Comparison of ENCODE assay signal across 15 cellular contexts in the genomic region with DNA sequence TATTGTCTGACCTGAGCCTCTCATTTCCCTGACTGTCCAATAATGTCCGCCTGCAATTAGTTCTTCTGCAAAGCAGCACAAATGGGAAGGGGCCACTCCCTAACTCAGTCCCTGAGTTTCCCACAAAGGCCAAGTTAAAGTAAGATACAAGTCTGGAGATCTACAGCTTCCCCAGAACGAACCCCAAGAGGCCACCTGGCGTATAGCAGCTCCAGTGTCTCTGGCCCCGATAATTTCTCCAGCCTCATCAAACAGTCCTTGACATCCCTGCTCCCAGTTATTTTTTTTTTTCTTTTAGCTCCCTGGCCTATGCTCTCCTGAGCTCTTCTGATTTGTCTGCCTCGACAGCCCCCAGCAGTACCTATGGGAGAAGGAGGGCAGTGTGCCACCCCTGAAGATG. TPM values are rescaled to one million over a fixed set of nuclear protein-coding genes. Genes with fewer than 3 reads are reported as not detected.
A peak's percentile ranks its signal among the peaks of the same experiment; 100 is the strongest.
DNase-seq lines count a peak whose midpoint lies in the region; ATAC-seq and TF ChIP-seq lines count a peak whose summit lies in the region.
"Had no signal": no experiment of that assay in that cellular context is flagged by ENCODE, and none has a peak within 500 bp of the region (broad histone marks: within the 10 kb centered on the region; RNA-seq: fewer than 3 reads in every experiment).

No MANE protein-coding gene starts in this region.

- H3K27ac ChIP-seq in cardiac muscle cell (no peak overlapping the region), heart right ventricle (no peak overlapping the region), PC-3 (ENCODE audit: low read length) (no peak overlapping the region), upper lobe of right lung (no peak overlapping the region)

- no peaks in the 10 kb centered on the region for H3K9me3 Mint-ChIP-seq in activated CD8-positive, alpha-beta T cell treated with anti-CD3 and anti-CD28 coated beads for 36 hours
- H3K9me3 Mint-ChIP-seq: IgD-negative memory B cell had no signal

- H3K4me1 ChIP-seq in cardiac muscle cell (ENCODE audit: low read depth), result peaks cover 9% of the 10 kb centered on the region
- no peaks in the 10 kb centered on the region for H3K4me1 ChIP-seq in heart right ventricle
- no peaks in the 10 kb centered on the region for H3K4me1 ChIP-seq in PC-3 (ENCODE audit: insufficient read depth, low read length)
- no peaks in the 10 kb centered on the region for H3K4me1 ChIP-seq in upper lobe of right lung

- H3K36me3 ChIP-seq in cardiac muscle cell (no peaks in the 10 kb centered on the region), heart right ventricle (no peaks in the 10 kb centered on the region), PC-3 (ENCODE audit: low read depth, low read length) (no peaks in the 10 kb centered on the region), upper lobe of right lung (no peaks in the 10 kb centered on the region)

- no peaks in the 10 kb centered on the region for H3K36me3 Mint-ChIP-seq in activated CD8-positive, alpha-beta T cell treated with anti-CD3 and anti-CD28 coated beads for 36 hours (ENCODE audit: low read depth)
- H3K36me3 Mint-ChIP-seq: IgD-negative memory B cell had no signal

- TF ChIP-seq POLR2A in erythroblast (IDR thresholded peaks at IDR 0.05; ENCODE audit: low read length), result no peak

- no peaks in the 10 kb centered on the region for H3K9me2 ChIP-seq in PC-3 (replicated peaks; ENCODE audit: low read length)

- 56 to 64% methylated on average over 5 of the region's 5 CpGs for WGBS in heart right ventricle, 2 donors

- no peak overlapping the region for H3K4me3 Mint-ChIP-seq in activated CD8-positive, alpha-beta T cell treated with anti-CD3 and anti-CD28 coated beads for 36 hours
- H3K4me3 Mint-ChIP-seq: IgD-negative memory B cell had no signal

- no peaks in the 10 kb centered on the region for H3K79me2 ChIP-seq in PC-3 (ENCODE audit: low read length)

- H4K20me1 ChIP-seq in PC-3 (ENCODE audit: low read length), result no peaks in the 10 kb centered on the region

- no TSS peak for BruUV-seq in PC-3 (replicated peaks; lab: Mats Ljungman, UMichigan)

- H3K27me3 Mint-ChIP-seq in activated CD8-positive, alpha-beta T cell treated with anti-CD3 and anti-CD28 coated beads for 36 hours, result peaks cover 26% of the 10 kb centered on the region

- H3K4me1 Mint-ChIP-seq in activated CD8-positive, alpha-beta T cell treated with anti-CD3 and anti-CD28 coated beads for 36 hours (ENCODE audit: low read depth), result peaks cover 9% of the 10 kb centered on the region

- TF ChIP-seq CTCF in cardiac muscle cell (IDR thresholded peaks at IDR 0.05; ENCODE audit: low read depth, low read length) (peak; percentile 26), heart right ventricle (IDR thresholded peaks at IDR 0.05) (no peak), PC-3 (conservative IDR thresholded peaks at IDR 0.05; ENCODE audit: low read depth, low read length) (peak; percentile 51; the same call in 1 of the 2 replicates), upper lobe of right lung (IDR thresholded peaks at IDR 0.05) (peak; percentile 19)
- TF ChIP-seq CTCF in activated CD8-positive, alpha-beta T cell treated with anti-CD3 and anti-CD28 coated beads for 36 hours (IDR thresholded peaks at IDR 0.05), result no peak

- DNase-seq in cardiac muscle cell (ENCODE audit: low read depth in 1 of 2, low spot score in 1 of 2) (no peak), heart right ventricle (no peak), PC-3 (peak; percentile 19), erythroblast (lab: John Stamatoyannopoulos, UW) (peak; percentile 11 to 12), upper lobe of right lung (no peak), NCI-H2196 (lab: John Stamatoyannopoulos, UW; ENCODE audit: unreplicated experiment) (no peak)
- DNase-seq in activated CD8-positive, alpha-beta T cell treated with anti-CD3 and anti-CD28 coated beads for 36 hours, result no peak
- no peak for DNase-seq in activated naive CD4-positive, alpha-beta T cell treated with Interleukin-2 at 50 U/mL for 16 hours
- DNase-seq: activated T-cell treated with anti-CD3 and anti-CD28 coated beads, Interleukin-2, amount 50 U/mL, for 48 hours; GDM1; H7; NCI-H2171; Right ventricle myocardium superior had no signal

- H3K4me2 ChIP-seq in PC-3 (ENCODE audit: low read length), result no peak overlapping the region

- H3K27me3 ChIP-seq in cardiac muscle cell, result no peaks in the 10 kb centered on the region
- H3K27me3 ChIP-seq in heart right ventricle, result peaks cover 0 to 48% (median 13%) of the 10 kb centered on the region in 7 donors
- H3K27me3 ChIP-seq in PC-3 (ENCODE audit: low read length), result peaks cover 86% of the 10 kb centered on the region
- no peaks in the 10 kb centered on the region for H3K27me3 ChIP-seq in upper lobe of right lung
- H3K27me3 ChIP-seq: tibial nerve had no signal

- H3K9me3 ChIP-seq in cardiac muscle cell (ENCODE audit: low read depth) (no peaks in the 10 kb centered on the region), heart right ventricle (no peaks in the 10 kb centered on the region), PC-3 (ENCODE audit: low read length) (no peaks in the 10 kb centered on the region), upper lobe of right lung (no peaks in the 10 kb centered on the region)
- H3K9me3 ChIP-seq: tibial nerve had no signal

- ATAC-seq in heart right ventricle (no peak), PC-3 (peak; percentile 48; the same call in 1 of the 2 replicates), upper lobe of right lung (no peak)
- ATAC-seq in activated CD8-positive, alpha-beta T cell treated with anti-CD3 and anti-CD28 coated beads for 36 hours, result no peak

- H3K9ac ChIP-seq in PC-3 (ENCODE audit: low read length), result no peak overlapping the region

- H3F3A ChIP-seq in PC-3 (ENCODE audit: low read length, unreplicated experiment), result no peaks in the 10 kb centered on the region

- CTCF ChIA-PET in PC-3 (lab: Charles Lee), result interaction anchor here (0.6 to 1.5 kb wide), 4 partner anchors 15 to 108 kb away, joined by 3 to 5 read pairs (median 4); no protein-coding TSS in a partner anchor
- CTCF ChIA-PET in activated CD8-positive, alpha-beta T cell treated with anti-CD3 and anti-CD28 coated beads for 36 hours (lab: Charles Lee), result interaction anchor here (1.5 to 5.4 kb wide), 6 partner anchors 12 to 63 kb away, joined by 6 to 65 read pairs (median 21); no protein-coding TSS in a partner anchor

- intact Hi-C loops in heart right ventricle (cut with DNase I) (loop anchor here in 8 of 10 donors (5.0 kb wide), 1 partner anchor 34 kb away; no protein-coding TSS in a partner anchor), PC-3 (cut with micrococcal nuclease) (loop anchor here (10.0 kb wide), 1 partner anchor 578 kb away; no protein-coding TSS in a partner anchor), upper lobe of right lung (cut with DNase I) (no loop called here)
- intact Hi-C loops in activated CD8-positive, alpha-beta T cell treated with anti-CD3 and anti-CD28 coated beads for 36 hours (cut with micrococcal nuclease), result loop anchor here (5.0 kb wide), 1 partner anchor 34 kb away; no protein-coding TSS in a partner anchor

- POLR2A ChIA-PET in PC-3 (lab: Charles Lee; ENCODE audit: unreplicated experiment), result no interaction called here
- POLR2A ChIA-PET in activated CD8-positive, alpha-beta T cell treated with anti-CD3 and anti-CD28 coated beads for 36 hours (lab: Charles Lee), result no interaction called here

- no peak overlapping the region for H2AFZ ChIP-seq in PC-3 (ENCODE audit: low read length)

- no peak overlapping the region for H3K27ac Mint-ChIP-seq in activated CD8-positive, alpha-beta T cell treated with anti-CD3 and anti-CD28 coated beads for 36 hours
- H3K27ac Mint-ChIP-seq: IgD-negative memory B cell had no signal

- H3K4me3 ChIP-seq in cardiac muscle cell, result no peak overlapping the region
- H3K4me3 ChIP-seq in heart right ventricle, result no peak overlapping the region
- H3K4me3 ChIP-seq in PC-3 (ENCODE audit: low read length), result no peak overlapping the region
- H3K4me3 ChIP-seq in upper lobe of right lung, result no peak overlapping the region
- H3K4me3 ChIP-seq: tibial nerve had no signal

RNA-seq across cellular contexts. Expression of gene ACKR1, which starts 8.1 kb away (rescaled TPM):
- 0.18 and 0.63 TPM in 2 replicates for total RNA-seq in cardiac muscle cell
- polyA plus RNA-seq in cardiac muscle cell, result 0.33 TPM in 1 of 2 replicates, not detected in the other
- total RNA-seq in heart right ventricle, result 10 to 100 TPM in 7 of 10 donors, 1 to 10 TPM in 3; 5.0 to 31.4 (median 11.8) TPM
- polyA plus RNA-seq in heart right ventricle, result 10 to 100 TPM; 25.9 to 45.6 TPM
- total RNA-seq in PC-3 (2014; rRNA removed), result not detected in 2 replicates
- total RNA-seq in upper lobe of right lung, result 146 TPM
- total RNA-seq in activated CD8-positive, alpha-beta T cell treated with anti-CD3 and anti-CD28 coated beads for 36 hours, result not detected
- total RNA-seq: H7 had no signal
- polyA plus RNA-seq: IgD-negative memory B cell had no signal

RNA-seq across cellular contexts. Expression of gene CADM3, which starts 25.1 kb away (rescaled TPM):
- total RNA-seq in cardiac muscle cell (1.7 and 3.1 TPM in 2 replicates), heart right ventricle (1 to 10 TPM in 7 of 10 donors, under 1 TPM in 3; 0.81 to 3.6 (median 1.9) TPM), PC-3 (2014; rRNA removed) (not detected in 2 replicates), upper lobe of right lung (1.7 TPM)
- polyA plus RNA-seq in cardiac muscle cell (0.51 and 1.3 TPM in 2 replicates), heart right ventricle (1 to 10 TPM; 2.9 to 4.3 TPM)
- total RNA-seq in activated CD8-positive, alpha-beta T cell treated with anti-CD3 and anti-CD28 coated beads for 36 hours, result not detected

Comparison
In these comparisons a context has a peak if more than half of its experiments do, and no peak if none do; other contexts are left out.
1. CTCF ChIP-seq: peak in cardiac muscle cell (single experiment), PC-3 (single experiment) and upper lobe of right lung (single experiment); none in heart right ventricle (0 of 9) and activated CD8-positive, alpha-beta T cell treated with anti-CD3 and anti-CD28 coated beads for 36 hours (single experiment).
2. DNase-seq: peak in PC-3 (single experiment) and erythroblast (2 of 2); none in cardiac muscle cell (0 of 2), heart right ventricle (0 of 2), upper lobe of right lung (single experiment), activated CD8-positive, alpha-beta T cell treated with anti-CD3 and anti-CD28 coated beads for 36 hours (single experiment), NCI-H2196 (single experiment) and activated naive CD4-positive, alpha-beta T cell treated with Interleukin-2 at 50 U/mL for 16 hours (single experiment).